In genomic region chr20:20202793-20203192, GRCh38 we compare ENCODE assay signal across 35 cellular contexts.
"Had no signal": no experiment of that assay in that cellular context is flagged by ENCODE, and none has a peak within 500 bp of the region (broad histone marks: within the 10 kb centered on the region; RNA-seq: fewer than 3 reads in every experiment).

No MANE protein-coding gene starts in this region.

- H3K27me3 ChIP-seq: adrenal gland, body of pancreas, breast epithelium had no signal

- H3K4me3 Mint-ChIP-seq: activated B cell treated with CpG ODN at 0.5 μM for 24 hours; activated CD4-positive, alpha-beta memory T cell treated with anti-CD3 and anti-CD28 coated beads for 36 hours; activated CD4-positive, alpha-beta T cell treated with anti-CD3 and anti-CD28 coated beads, Interleukin-2, amount 10 ng/mL, durations not matched to agents 24 days and 14 days; activated CD8-positive, alpha-beta T cell treated with anti-CD3 and anti-CD28 coated beads for 36 hours; activated naive CD4-positive, alpha-beta T cell treated with anti-CD3 and anti-CD28 coated beads for 36 hours; activated naive CD8-positive, alpha-beta T cell treated with anti-CD3 and anti-CD28 coated beads for 36 hours; activated T-cell treated with anti-CD3 and anti-CD28 coated beads, Interleukin-2, amount 50 U/mL, for 4 hours; activated T-cell treated with anti-CD3 and anti-CD28 coated beads, Interleukin-2, amount 50 U/mL, for 72 hours; activated T-helper 1 cell treated with anti-CD3 and anti-CD28 coated beads, Interleukin-12 subunit alpha, Interleukin-12 subunit beta, Interleukin-2, Interleukin-4 antibody, amounts not matched to agents 30 ng/mL and 10 ng/mL and 1 ng/mL, durations not matched to agents 14 hours and 24 hours and 36 hours; activated T-helper 17 cell treated with anti-CD3 and anti-CD28 coated beads, Interleukin-2, amount 50 U/mL, for 72 hours; central memory CD8-positive, alpha-beta T cell; T-helper 1 cell treated with Interleukin-12 subunit alpha and Interleukin-12 subunit beta and Interleukin-4 antibody, amounts not matched to agents 30 μg/mL and 1 μg/mL, for 36 hours; T-helper 2 cell treated with Interferon-gamma antibody and Interleukin-4, amounts not matched to agents 5 μg/mL and 100 μg/mL, for 36 hours had no signal

- ATAC-seq: activated CD8-positive, alpha-beta T cell treated with anti-CD3 and anti-CD28 coated beads for 36 hours; activated naive CD4-positive, alpha-beta T cell treated with anti-CD3 and anti-CD28 coated beads, Interleukin-2, amount 50 U/mL, for 72 hours; activated T-cell treated with anti-CD3 and anti-CD28 coated beads, Interleukin-2, amount 50 U/mL, for 4 hours; activated T-cell treated with anti-CD3 and anti-CD28 coated beads, Interleukin-2, amount 50 U/mL, for 72 hours; activated T-helper 17 cell treated with anti-CD3 and anti-CD28 coated beads, Interleukin-2, amount 50 U/mL, for 72 hours; body of pancreas had no signal

- H3K27ac Mint-ChIP-seq: activated B cell treated with CpG ODN at 0.5 μM for 24 hours; activated CD4-positive, alpha-beta memory T cell treated with anti-CD3 and anti-CD28 coated beads for 36 hours; activated CD4-positive, alpha-beta T cell treated with anti-CD3 and anti-CD28 coated beads, Interleukin-2, amount 10 ng/mL, durations not matched to agents 24 days and 14 days; activated CD8-positive, alpha-beta T cell treated with anti-CD3 and anti-CD28 coated beads for 36 hours; activated naive CD4-positive, alpha-beta T cell treated with anti-CD3 and anti-CD28 coated beads for 36 hours; activated naive CD4-positive, alpha-beta T cell treated with anti-CD3 and anti-CD28 coated beads, Interleukin-2, amount 50 U/mL, for 72 hours; activated naive CD8-positive, alpha-beta T cell treated with anti-CD3 and anti-CD28 coated beads for 36 hours; activated T-cell treated with anti-CD3 and anti-CD28 coated beads, Interleukin-2, amount 50 U/mL, for 72 hours; activated T-helper 1 cell treated with anti-CD3 and anti-CD28 coated beads, Interleukin-12 subunit alpha, Interleukin-12 subunit beta, Interleukin-2, Interleukin-4 antibody, amounts not matched to agents 30 ng/mL and 10 ng/mL and 1 ng/mL, durations not matched to agents 14 hours and 24 hours and 36 hours; activated T-helper 17 cell treated with anti-CD3 and anti-CD28 coated beads, Interleukin-2, amount 50 U/mL, for 72 hours; T-helper 1 cell treated with Interleukin-12 subunit alpha and Interleukin-12 subunit beta and Interleukin-4 antibody, amounts not matched to agents 30 μg/mL and 1 μg/mL, for 36 hours; T-helper 2 cell treated with Interferon-gamma antibody and Interleukin-4, amounts not matched to agents 5 μg/mL and 100 μg/mL, for 36 hours had no signal

- H3K4me1 Mint-ChIP-seq: activated CD4-positive, alpha-beta T cell treated with anti-CD3 and anti-CD28 coated beads, Interleukin-2, amount 10 ng/mL, durations not matched to agents 24 days and 14 days; activated naive CD8-positive, alpha-beta T cell treated with anti-CD3 and anti-CD28 coated beads for 36 hours; activated T-helper 17 cell treated with anti-CD3 and anti-CD28 coated beads, Interleukin-2, amount 50 U/mL, for 72 hours; central memory CD8-positive, alpha-beta T cell had no signal

- DNase-seq: activated B cell treated with CpG ODN at 0.5 μM for 24 hours; activated CD4-positive, alpha-beta memory T cell treated with anti-CD3 and anti-CD28 coated beads for 36 hours; activated CD4-positive, alpha-beta T cell treated with anti-CD3 and anti-CD28 coated beads for 4 hours; activated CD4-positive, alpha-beta T cell treated with anti-CD3 and anti-CD28 coated beads, Interleukin-2, amount 10 ng/mL, durations not matched to agents 24 days and 14 days; activated CD4-positive, alpha-beta T cell treated with anti-CD3 and anti-CD28 coated beads, Interleukin-2, amount 50 U/mL, for 1 hour; activated CD4-positive, alpha-beta T cell treated with anti-CD3 and anti-CD28 coated beads, Interleukin-2, amount 50 U/mL, for 4 hours; activated CD4-positive, CD25-positive, alpha-beta regulatory T cell treated with anti-CD3 and anti-CD28 coated beads, Interleukin-2, amount 50 U/mL, for 72 hours; activated CD8-positive, alpha-beta memory T cell treated with anti-CD3 and anti-CD28 coated beads, Interleukin-2, amount 50 U/mL, for 4 hours; activated CD8-positive, alpha-beta T cell treated with anti-CD3 and anti-CD28 coated beads for 36 hours; activated effector memory CD4-positive, alpha-beta T cell treated with anti-CD3 and anti-CD28 coated beads, Interleukin-2, amount 50 U/mL, for 16 hours; activated gamma-delta T cell treated with Interleukin-2 at 50 U/mL for 16 hours; activated naive CD4-positive, alpha-beta T cell; activated naive CD4-positive, alpha-beta T cell treated with anti-CD3 and anti-CD28 coated beads for 36 hours; activated naive CD4-positive, alpha-beta T cell treated with anti-CD3 and anti-CD28 coated beads, Interleukin-2, amount 50 U/mL, for 16 hours; activated naive CD8-positive, alpha-beta T cell treated with anti-CD3 and anti-CD28 coated beads for 36 hours; activated T-cell treated with anti-CD3 and anti-CD28 coated beads for 4 hours; activated T-cell treated with anti-CD3 and anti-CD28 coated beads, Interleukin-2, amount 50 U/mL, for 1 hour; activated T-cell treated with anti-CD3 and anti-CD28 coated beads, Interleukin-2, amount 50 U/mL, for 4 hours; activated T-cell treated with anti-CD3 and anti-CD28 coated beads, Interleukin-2, amount 50 U/mL, for 72 hours; adrenal gland; amniotic stem cell; aorta; body of pancreas; brain microvascular endothelial cell; T-helper 1 cell; T-helper 2 cell; T-helper 9 cell had no signal

- H3K9me3 Mint-ChIP-seq: activated B cell treated with CpG ODN at 0.5 μM for 24 hours; activated CD4-positive, alpha-beta memory T cell treated with anti-CD3 and anti-CD28 coated beads for 36 hours; activated CD4-positive, alpha-beta T cell treated with anti-CD3 and anti-CD28 coated beads, Interleukin-2, amount 10 ng/mL, durations not matched to agents 24 days and 14 days; activated CD8-positive, alpha-beta T cell treated with anti-CD3 and anti-CD28 coated beads for 36 hours; activated naive CD4-positive, alpha-beta T cell treated with anti-CD3 and anti-CD28 coated beads for 36 hours; activated naive CD4-positive, alpha-beta T cell treated with anti-CD3 and anti-CD28 coated beads, Interleukin-2, amount 50 U/mL, for 72 hours; activated naive CD8-positive, alpha-beta T cell treated with anti-CD3 and anti-CD28 coated beads for 36 hours; activated T-cell treated with anti-CD3 and anti-CD28 coated beads, Interleukin-2, amount 50 U/mL, for 4 hours; activated T-cell treated with anti-CD3 and anti-CD28 coated beads, Interleukin-2, amount 50 U/mL, for 72 hours; activated T-helper 1 cell treated with anti-CD3 and anti-CD28 coated beads, Interleukin-12 subunit alpha, Interleukin-12 subunit beta, Interleukin-2, Interleukin-4 antibody, amounts not matched to agents 30 ng/mL and 10 ng/mL and 1 ng/mL, durations not matched to agents 14 hours and 24 hours and 36 hours; activated T-helper 17 cell treated with anti-CD3 and anti-CD28 coated beads, Interleukin-2, amount 50 U/mL, for 72 hours; central memory CD8-positive, alpha-beta T cell; T-helper 1 cell treated with Interleukin-12 subunit alpha and Interleukin-12 subunit beta and Interleukin-4 antibody, amounts not matched to agents 30 μg/mL and 1 μg/mL, for 36 hours; T-helper 2 cell treated with Interferon-gamma antibody and Interleukin-4, amounts not matched to agents 5 μg/mL and 100 μg/mL, for 36 hours had no signal

- H3K36me3 Mint-ChIP-seq: activated CD4-positive, alpha-beta memory T cell treated with anti-CD3 and anti-CD28 coated beads for 36 hours; activated naive CD4-positive, alpha-beta T cell treated with anti-CD3 and anti-CD28 coated beads, Interleukin-2, amount 50 U/mL, for 72 hours; activated naive CD8-positive, alpha-beta T cell treated with anti-CD3 and anti-CD28 coated beads for 36 hours had no signal

- H3K4me3 ChIP-seq: adrenal gland, body of pancreas, breast epithelium had no signal

- H3K9me3 ChIP-seq: adrenal gland, body of pancreas, breast epithelium had no signal

- H3K4me1 ChIP-seq: body of pancreas, breast epithelium had no signal

- H3K27ac ChIP-seq: adrenal gland, body of pancreas, brain microvascular endothelial cell, breast epithelium, VCaP had no signal

- H3K36me3 ChIP-seq: adrenal gland, brain microvascular endothelial cell, breast epithelium had no signal
